In genomic region chr16:49698931-49699715, GRCh38 we compare ENCODE assay signal across 10 cellular contexts.
DNase-seq lines count a peak whose midpoint lies in the region; ATAC-seq and TF ChIP-seq lines count a peak whose summit lies in the region.
"Had no signal": no experiment of that assay in that cellular context is flagged by ENCODE, and none has a peak within 500 bp of the region (broad histone marks: within the 10 kb centered on the region; RNA-seq: fewer than 3 reads in every experiment).

No MANE protein-coding gene starts in this region.

- 54 to 62% methylated on average over 7 to 17 of the region's 18 CpGs for WGBS in endodermal cell (ENCODE audit: insufficient coverage in 1 of 2, insufficient read length in 1 of 2), 2 experiments

- H3K4me3 Mint-ChIP-seq in endodermal cell = peak overlapping the region; percentile 14
- H3K4me3 Mint-ChIP-seq in nephron = peak overlapping the region; percentile 64 to 75 (median 68)
- H3K4me3 Mint-ChIP-seq in HFFc6 = no peak overlapping the region

- H3K27ac Mint-ChIP-seq in endodermal cell (peak overlapping the region; percentile 99), nephron (peak overlapping the region; percentile 93 to 98 (median 98)), HFFc6 (no peak overlapping the region)

- H3K9me3 Mint-ChIP-seq in endodermal cell = no peaks in the 10 kb centered on the region
- no peaks in the 10 kb centered on the region for H3K9me3 Mint-ChIP-seq in nephron
- peaks cover 3% of the 10 kb centered on the region; the same call in 1 of the 2 replicates for H3K9me3 Mint-ChIP-seq in HFFc6

- H3K36me3 ChIP-seq in endodermal cell (ENCODE audit: control insufficient read depth, insufficient read depth, low read length) (no peaks in the 10 kb centered on the region), uterus (no peaks in the 10 kb centered on the region)

- H3K36me3 Mint-ChIP-seq in endodermal cell (ENCODE audit: low read depth) (no peaks in the 10 kb centered on the region), nephron (ENCODE audit: low read depth) (no peaks in the 10 kb centered on the region), HFFc6 (ENCODE audit: low read depth) (no peaks in the 10 kb centered on the region)

- H3K9me3 ChIP-seq in endodermal cell (ENCODE audit: control insufficient read depth, low read length) (no peaks in the 10 kb centered on the region), uterus (no peaks in the 10 kb centered on the region)

- no peak for TF ChIP-seq CTCF in endodermal cell (conservative IDR thresholded peaks at IDR 0.05)
- no peak for TF ChIP-seq CTCF in nephron (IDR thresholded peaks at IDR 0.05; ENCODE audit: unreplicated experiment in 3 of 3)
- no peak for TF ChIP-seq CTCF in uterus (IDR thresholded peaks at IDR 0.05)
- no peak for TF ChIP-seq CTCF in HFFc6 (IDR thresholded peaks at IDR 0.05)

- H3K9ac ChIP-seq in endodermal cell (ENCODE audit: extremely low read depth, low read length, poor library complexity, severe bottlenecking) = no peak overlapping the region

- H3K27me3 ChIP-seq in endodermal cell (ENCODE audit: control insufficient read depth, insufficient read depth, low read length, poor library complexity, severe bottlenecking) = no peaks in the 10 kb centered on the region
- H3K27me3 ChIP-seq in uterus = no peaks in the 10 kb centered on the region

- H3K4me3 ChIP-seq in endodermal cell (ENCODE audit: low read length) = no peak overlapping the region
- no peak overlapping the region for H3K4me3 ChIP-seq in uterus

- H3K27me3 Mint-ChIP-seq in endodermal cell (ENCODE audit: insufficient read depth) = no peaks in the 10 kb centered on the region
- H3K27me3 Mint-ChIP-seq in nephron (ENCODE audit: low read depth) = no peaks in the 10 kb centered on the region
- no peaks in the 10 kb centered on the region; the same call in none of the 2 replicates for H3K27me3 Mint-ChIP-seq in HFFc6 (ENCODE audit: insufficient read depth)

- intact Hi-C loops in uterus (cut with DNase I; ENCODE audit: low total_unique reads) = no loop called here

- DNase-seq in NCI-H2081 (lab: John Stamatoyannopoulos, UW) (peak; percentile 38 to 66), NCI-H2081 treated with DMSO at 0.1 percent for 48 hours (lab: John Stamatoyannopoulos, UW) (no peak), endodermal cell (peak; percentile 53), uterus (peak; percentile 63 to 66), HFFc6 (no peak), GM19240 (ENCODE audit: insufficient read length, low spot score) (no peak)
- DNase-seq: 8988T; activated CD8-positive, alpha-beta memory T cell treated with anti-CD3 and anti-CD28 coated beads, Interleukin-2, amount 50 U/mL, for 4 hours had no signal

- no peak for TF ChIP-seq POLR2A in uterus (IDR thresholded peaks at IDR 0.05)

- no peak for ATAC-seq in HG02973 (IDR thresholded peaks at IDR 0.05; ENCODE audit: unreplicated experiment)

- H3K4me1 Mint-ChIP-seq in endodermal cell (peaks cover 81% of the 10 kb centered on the region), nephron (peaks cover 88% of the 10 kb centered on the region), HFFc6 (ENCODE audit: low read depth) (no peaks in the 10 kb centered on the region)

- peaks cover 68% of the 10 kb centered on the region for H3K4me1 ChIP-seq in endodermal cell (ENCODE audit: control insufficient read depth, insufficient read depth, low read length)
- peaks cover 5 to 26% of the 10 kb centered on the region in 2 donors for H3K4me1 ChIP-seq in uterus

- H3K27ac ChIP-seq in endodermal cell (ENCODE audit: low read depth, low read length) (peak overlapping the region; percentile 95), uterus (peak overlapping the region; percentile 81 to 87)

Comparison
In these comparisons a context has a peak if more than half of its experiments do, and no peak if none do; other contexts are left out.
1. DNase-seq: peak in NCI-H2081 (2 of 2), endodermal cell (single experiment) and uterus (2 of 2); none in NCI-H2081 treated with DMSO at 0.1 percent for 48 hours (single experiment), HFFc6 (single experiment) and GM19240 (single experiment).